22 cellular contexts compared by ENCODE assay signal in genomic region chr19:5095568-5095850, GRCh38.
"Had no signal": no experiment of that assay in that cellular context is flagged by ENCODE, and none has a peak within 500 bp of the region (broad histone marks: within the 10 kb centered on the region; RNA-seq: fewer than 3 reads in every experiment).

No MANE protein-coding gene starts in this region.

- H2AFZ ChIP-seq: parathyroid adenoma had no signal

- H3K4me3 Mint-ChIP-seq: activated T-cell treated with anti-CD3 and anti-CD28 coated beads, Interleukin-2, amount 50 U/mL, for 24 hours; activated T-helper 17 cell treated with anti-CD3 and anti-CD28 coated beads, Interleukin-2, amount 50 U/mL, for 72 hours; natural killer cell treated with Interleukin-12 subunit alpha and Interleukin-12 subunit beta and Interleukin-15 and Interleukin-18, amount 100 ng/mL, for 72 hours; stimulated activated memory B cell treated with anti-CD40 and anti-IgM and Interleukin-4, amounts not matched to agents 10 μg/mL and 1 μg/mL and 100 μg/mL, for 72 hours had no signal

- H3K4me1 Mint-ChIP-seq: activated T-helper 17 cell treated with anti-CD3 and anti-CD28 coated beads, Interleukin-2, amount 50 U/mL, for 72 hours; stimulated activated memory B cell treated with anti-CD40 and anti-IgM and Interleukin-4, amounts not matched to agents 10 μg/mL and 1 μg/mL and 100 μg/mL, for 72 hours had no signal

- ATAC-seq: activated naive CD4-positive, alpha-beta T cell treated with anti-CD3 and anti-CD28 coated beads, Interleukin-2, amount 50 U/mL, for 72 hours; activated T-helper 17 cell treated with anti-CD3 and anti-CD28 coated beads, Interleukin-2, amount 50 U/mL, for 72 hours; natural killer cell treated with Interleukin-12 subunit alpha and Interleukin-12 subunit beta and Interleukin-15 and Interleukin-18, amount 100 ng/mL, for 72 hours; sciatic nerve; stimulated activated memory B cell treated with anti-CD40 and anti-IgM and Interleukin-4, amounts not matched to agents 10 μg/mL and 1 μg/mL and 100 μg/mL, for 72 hours had no signal

- H3K9ac ChIP-seq: parathyroid adenoma had no signal

- DNase-seq: activated CD8-positive, alpha-beta memory T cell treated with anti-CD3 and anti-CD28 coated beads, Interleukin-2, amount 50 U/mL, for 4 hours; activated T-cell treated with anti-CD3 and anti-CD28 coated beads, Interleukin-2, amount 50 U/mL, for 24 hours; aorta; brain microvascular endothelial cell; central memory CD4-positive, alpha-beta T cell; effector memory CD4-positive, alpha-beta T cell; head of caudate nucleus; hypothalamus; midbrain; nucleus accumbens; stimulated activated CD4-positive, alpha-beta T cell treated with anti-CD3 and anti-CD28 coated beads, Interleukin-15, amount 100 ng/mL, for 24 hours; stomach had no signal

- H3K27ac Mint-ChIP-seq: activated naive CD4-positive, alpha-beta T cell treated with anti-CD3 and anti-CD28 coated beads, Interleukin-2, amount 50 U/mL, for 72 hours; activated T-cell treated with anti-CD3 and anti-CD28 coated beads, Interleukin-2, amount 50 U/mL, for 24 hours; activated T-helper 17 cell treated with anti-CD3 and anti-CD28 coated beads, Interleukin-2, amount 50 U/mL, for 72 hours; natural killer cell treated with Interleukin-12 subunit alpha and Interleukin-12 subunit beta and Interleukin-15 and Interleukin-18, amount 100 ng/mL, for 72 hours; stimulated activated memory B cell treated with anti-CD40 and anti-IgM and Interleukin-4, amounts not matched to agents 10 μg/mL and 1 μg/mL and 100 μg/mL, for 72 hours had no signal

- H3K27me3 ChIP-seq: brain microvascular endothelial cell, esophagus muscularis mucosa, stomach, suprapubic skin, tibial nerve had no signal

- H3K27me3 Mint-ChIP-seq: activated T-cell treated with anti-CD3 and anti-CD28 coated beads, Interleukin-2, amount 50 U/mL, for 24 hours; activated T-helper 17 cell treated with anti-CD3 and anti-CD28 coated beads, Interleukin-2, amount 50 U/mL, for 72 hours; natural killer cell treated with Interleukin-12 subunit alpha and Interleukin-12 subunit beta and Interleukin-15 and Interleukin-18, amount 100 ng/mL, for 72 hours; stimulated activated memory B cell treated with anti-CD40 and anti-IgM and Interleukin-4, amounts not matched to agents 10 μg/mL and 1 μg/mL and 100 μg/mL, for 72 hours had no signal

- H3K27ac ChIP-seq: brain microvascular endothelial cell, esophagus muscularis mucosa, parathyroid adenoma, stomach, suprapubic skin had no signal

- H3K4me3 ChIP-seq: esophagus muscularis mucosa, smooth muscle cell, stomach, suprapubic skin, tibial nerve had no signal

- H3K4me2 ChIP-seq: smooth muscle cell had no signal
